In the genomic region with DNA sequence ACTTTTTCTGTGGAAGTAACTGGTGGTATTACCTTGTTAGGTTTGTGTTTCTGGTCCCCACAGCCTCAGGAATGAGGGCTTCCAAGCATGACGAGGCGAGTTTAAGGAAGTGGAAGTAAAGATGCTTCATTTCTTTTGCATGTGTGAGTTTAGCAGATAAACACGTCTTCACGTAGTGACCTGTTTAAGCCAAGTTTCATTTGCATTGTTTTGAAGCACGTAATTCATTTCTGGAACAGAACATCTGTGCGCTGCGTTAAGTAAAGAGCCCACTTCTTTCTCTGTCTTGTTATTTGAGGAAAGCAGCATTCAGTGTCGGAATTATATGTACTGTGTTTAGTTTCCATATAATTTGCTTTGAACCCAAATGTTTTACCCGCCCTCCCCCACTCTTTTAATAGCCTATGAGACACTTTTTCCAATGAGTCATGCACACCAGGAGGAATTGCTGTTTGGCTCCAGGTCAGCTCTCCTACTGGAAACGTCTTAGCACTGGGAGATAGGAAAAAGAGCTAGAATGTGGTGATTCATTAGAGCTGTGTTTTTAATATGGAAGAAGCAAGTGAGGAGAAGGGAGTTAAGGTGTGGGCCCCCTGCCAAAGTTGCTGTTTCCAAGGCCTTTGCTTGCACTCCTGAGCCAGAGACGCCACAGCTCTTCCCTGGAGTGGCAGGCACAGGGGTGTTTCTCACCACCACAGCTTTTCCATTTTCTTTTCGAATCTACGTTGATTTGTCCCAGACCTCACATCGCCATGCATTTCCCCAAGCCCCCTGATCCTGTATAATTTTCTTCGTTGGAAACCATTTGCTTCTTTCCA, we compare ENCODE assay signal across 8 cellular contexts. TPM values are rescaled to one million over a fixed set of nuclear protein-coding genes. Genes with fewer than 3 reads are reported as not detected.
DNase-seq lines count a peak whose midpoint lies in the region; ATAC-seq and TF ChIP-seq lines count a peak whose summit lies in the region.

No MANE protein-coding gene starts in this region.

- H3K27me3 Mint-ChIP-seq in brain = peaks cover 8% of the 10 kb centered on the region

- intact Hi-C loops in tibial artery (cut with DNase I; ENCODE audit: low total_unique reads) = no loop called here

- H3K9me3 ChIP-seq in tibial artery = peaks cover 0 to 6% (median 0%) of the 10 kb centered on the region in 3 donors

- no peaks in the 10 kb centered on the region for H3K36me3 ChIP-seq in tibial artery

- peak; percentile 63 for ATAC-seq in HG03565 (IDR thresholded peaks at IDR 0.05; ENCODE audit: unreplicated experiment)

- DNase-seq in GM13976 (ENCODE audit: low spot score) = peak; percentile 68
- peak; percentile 77 to 86 for DNase-seq in tibial artery
- DNase-seq in erythroblast (lab: John Stamatoyannopoulos, UW) = no peak
- DNase-seq in NCI-H2171 treated with DMSO at 0.1 percent for 48 hours (lab: John Stamatoyannopoulos, UW) = no peak
- DNase-seq in Ammon's horn (ENCODE audit: low spot score) = no peak

- TF ChIP-seq POLR2A in erythroblast (IDR thresholded peaks at IDR 0.05; ENCODE audit: low read length) = no peak

- peak overlapping the region; percentile 48 for H3K27ac ChIP-seq in layer of hippocampus (ENCODE audit: low read depth, low read length)
- H3K27ac ChIP-seq in tibial artery = peak overlapping the region; percentile 73 to 83

- H3K36me3 Mint-ChIP-seq in brain = no peaks in the 10 kb centered on the region

- H3K27me3 ChIP-seq in layer of hippocampus (ENCODE audit: control insufficient read depth, insufficient read depth, low read length) (no peaks in the 10 kb centered on the region), tibial artery (no peaks in the 10 kb centered on the region)

- peaks cover 0 to 39% (median 19%) of the 10 kb centered on the region in 4 donors for H3K4me1 ChIP-seq in tibial artery

- peak overlapping the region in 4 of 5 experiments; percentile 79 to 96 (median 88) for H3K27ac Mint-ChIP-seq in brain

- peak overlapping the region in 3 of 5 experiments; percentile 10 to 44 (median 36) for H3K4me3 Mint-ChIP-seq in brain

- in situ Hi-C loops in GM13976 (cut with MboI; ENCODE audit: low sequenced_read_pairs, unreplicated experiment) = no loop called here

- H3K9me3 Mint-ChIP-seq in brain = peaks cover 0 to 18% (median 6%) of the 10 kb centered on the region in 5 experiments

- peaks cover 16% of the 10 kb centered on the region for H3K4me1 Mint-ChIP-seq in brain

- peak overlapping the region; percentile 12 to 13 for H3K4me3 ChIP-seq in tibial artery

- no peak for TF ChIP-seq CTCF in GM13976 (IDR thresholded peaks at IDR 0.05; ENCODE audit: borderline replicate concordance, control extremely low read depth, extremely low read depth, insufficient read depth, missing control alignments)
- no peak for TF ChIP-seq CTCF in brain (conservative IDR thresholded peaks at IDR 0.05)
- no peak for TF ChIP-seq CTCF in tibial artery (IDR thresholded peaks at IDR 0.05)

RNA-seq across cellular contexts. Expression of gene BTBD16, which starts 36.8 kb away (rescaled TPM):
- polyA plus RNA-seq in brain (ENCODE audit: insufficient read depth, low read depth, low replicate concordance) = 0.97 TPM

Comparison
In these comparisons a context has a peak if more than half of its experiments do, and no peak if none do; other contexts are left out.
1. DNase-seq: peak in GM13976 (single experiment) and tibial artery (2 of 2); none in erythroblast (0 of 2), NCI-H2171 treated with DMSO at 0.1 percent for 48 hours (single experiment) and Ammon's horn (single experiment).